1 cellular context compared by ENCODE assay signal in genomic region chr4:52946811-52947210, GRCh38.
TF ChIP-seq lines count a peak whose summit lies in the region.

No MANE protein-coding gene starts in this region.

TF ChIP-seq in WTC11, 78 proteins besides CTCF, POLR2A, EP300 and RAD21 (continued from another document):
- TF ChIP-seq AFF4 (CRISPR knock-in tag; IDR thresholded peaks at IDR 0.05; ENCODE audit: borderline replicate concordance) (no peak), ATF3 (CRISPR knock-in tag; conservative IDR thresholded peaks at IDR 0.05) (no peak), ZNF423 (CRISPR knock-in tag; IDR thresholded peaks at IDR 0.05) (no peak), PREB (CRISPR knock-in tag; IDR thresholded peaks at IDR 0.05; ENCODE audit: borderline replicate concordance) (no peak), IRF1 (CRISPR knock-in tag; IDR thresholded peaks at IDR 0.05) (no peak), ETV6 (CRISPR knock-in tag; IDR thresholded peaks at IDR 0.05) (no peak), USF1 (CRISPR knock-in tag; IDR thresholded peaks at IDR 0.05) (no peak), IRF2 (CRISPR knock-in tag; IDR thresholded peaks at IDR 0.05; ENCODE audit: borderline replicate concordance, low read depth) (no peak)
